1 cellular context compared by ENCODE assay signal in the genomic region with DNA sequence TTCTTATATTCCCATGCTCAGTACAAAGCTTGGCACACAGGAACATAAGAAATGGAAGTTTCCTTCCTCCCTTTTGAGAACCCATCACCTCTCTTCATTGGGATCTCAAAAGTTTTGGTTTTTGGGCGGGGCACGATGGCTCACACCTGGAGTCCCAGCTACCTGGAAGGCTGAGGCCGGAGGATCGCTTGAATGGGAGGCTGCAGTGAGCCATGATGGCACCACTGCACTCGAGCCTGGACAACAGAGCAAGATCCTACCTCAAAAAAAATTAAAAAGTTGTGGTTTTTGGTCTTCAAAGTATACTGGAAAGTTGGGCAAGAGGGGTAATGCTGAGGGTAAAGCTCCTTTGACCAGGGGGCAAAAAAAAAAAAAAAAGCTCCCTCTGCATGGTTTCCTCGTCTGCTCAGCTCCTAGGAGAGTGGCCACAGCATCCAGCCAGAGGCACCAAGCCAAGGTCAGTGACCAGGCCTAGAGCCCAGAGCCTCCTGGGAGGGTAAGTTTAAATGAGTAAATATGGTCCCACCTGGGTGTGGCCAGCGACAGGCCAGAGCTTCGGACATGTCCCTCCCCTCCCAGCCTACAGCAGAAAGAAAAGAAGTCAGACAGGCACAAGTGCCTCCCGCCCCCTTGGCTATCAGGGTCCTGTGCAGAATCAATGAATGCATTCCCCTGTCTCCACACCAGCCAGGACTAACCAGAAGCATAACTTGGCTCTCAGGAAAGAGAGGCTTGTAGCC.
TF ChIP-seq lines count a peak whose summit lies in the region.

No MANE protein-coding gene starts in this region.

TF ChIP-seq in A549, 52 proteins besides CTCF, POLR2A, EP300 and RAD21 (continued from another document):
- TF ChIP-seq, protein P1, sequence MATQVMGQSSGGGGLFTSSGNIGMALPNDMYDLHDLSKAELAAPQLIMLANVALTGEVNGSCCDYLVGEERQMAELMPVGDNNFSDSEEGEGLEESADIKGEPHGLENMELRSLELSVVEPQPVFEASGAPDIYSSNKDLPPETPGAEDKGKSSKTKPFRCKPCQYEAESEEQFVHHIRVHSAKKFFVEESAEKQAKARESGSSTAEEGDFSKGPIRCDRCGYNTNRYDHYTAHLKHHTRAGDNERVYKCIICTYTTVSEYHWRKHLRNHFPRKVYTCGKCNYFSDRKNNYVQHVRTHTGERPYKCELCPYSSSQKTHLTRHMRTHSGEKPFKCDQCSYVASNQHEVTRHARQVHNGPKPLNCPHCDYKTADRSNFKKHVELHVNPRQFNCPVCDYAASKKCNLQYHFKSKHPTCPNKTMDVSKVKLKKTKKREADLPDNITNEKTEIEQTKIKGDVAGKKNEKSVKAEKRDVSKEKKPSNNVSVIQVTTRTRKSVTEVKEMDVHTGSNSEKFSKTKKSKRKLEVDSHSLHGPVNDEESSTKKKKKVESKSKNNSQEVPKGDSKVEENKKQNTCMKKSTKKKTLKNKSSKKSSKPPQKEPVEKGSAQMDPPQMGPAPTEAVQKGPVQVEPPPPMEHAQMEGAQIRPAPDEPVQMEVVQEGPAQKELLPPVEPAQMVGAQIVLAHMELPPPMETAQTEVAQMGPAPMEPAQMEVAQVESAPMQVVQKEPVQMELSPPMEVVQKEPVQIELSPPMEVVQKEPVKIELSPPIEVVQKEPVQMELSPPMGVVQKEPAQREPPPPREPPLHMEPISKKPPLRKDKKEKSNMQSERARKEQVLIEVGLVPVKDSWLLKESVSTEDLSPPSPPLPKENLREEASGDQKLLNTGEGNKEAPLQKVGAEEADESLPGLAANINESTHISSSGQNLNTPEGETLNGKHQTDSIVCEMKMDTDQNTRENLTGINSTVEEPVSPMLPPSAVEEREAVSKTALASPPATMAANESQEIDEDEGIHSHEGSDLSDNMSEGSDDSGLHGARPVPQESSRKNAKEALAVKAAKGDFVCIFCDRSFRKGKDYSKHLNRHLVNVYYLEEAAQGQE (IDR thresholded peaks at IDR 0.05), result no peak
